ENCODE assay signal across 8 cellular contexts in genomic region chr3:45659661-45660566, GRCh38. TPM values are rescaled to one million over a fixed set of nuclear protein-coding genes. Genes with fewer than 3 reads are reported as not detected.
DNase-seq lines count a peak whose midpoint lies in the region; ATAC-seq, FAIRE-seq and TF ChIP-seq lines count a peak whose summit lies in the region.

No MANE protein-coding gene starts in this region.

- TF ChIP-seq CTCF in RWPE1 (conservative IDR thresholded peaks at IDR 0.05; ENCODE audit: low read depth) (peak; percentile 92), astrocyte of the spinal cord (IDR thresholded peaks at IDR 0.05; ENCODE audit: low read depth, low read length) (peak; percentile 98)

- CTCF ChIA-PET in RWPE1 (lab: Yijun Ruan, JAX) = interaction anchor here (0.7 to 1.3 kb wide), 3 partner anchors 39 to 148 kb away, joined by 3 to 11 read pairs (median 5); no protein-coding TSS in a partner anchor

- H3K4me3 ChIP-seq in astrocyte of the spinal cord (ENCODE audit: low read depth, low read length) (no peak overlapping the region), skeletal muscle satellite cell (ENCODE audit: low read length) (no peak overlapping the region)

- no peak for FAIRE-seq in H54 (lab: Jason Lieb, UNC)

- no peaks in the 10 kb centered on the region for H3K36me3 ChIP-seq in skeletal muscle satellite cell (ENCODE audit: insufficient read depth, low read length)

- TF ChIP-seq POLR2A in H54 (IDR thresholded peaks at IDR 0.05; ENCODE audit: low read depth, low read length) = no peak

- peaks cover 35% of the 10 kb centered on the region for H3K4me1 ChIP-seq in skeletal muscle satellite cell (ENCODE audit: control insufficient read depth, insufficient read depth, low read length)

- H3K9ac ChIP-seq in skeletal muscle satellite cell (ENCODE audit: low read depth, low read length) = peak overlapping the region; percentile 8

- in situ Hi-C loops in astrocyte of the spinal cord (cut with HindIII; ENCODE audit: low sequenced_read_pairs) = loop anchor here (25.0 kb wide), 1 partner anchor 148 kb away; no protein-coding TSS in a partner anchor

- peak overlapping the region; percentile 29 for H3K4me2 ChIP-seq in skeletal muscle satellite cell (ENCODE audit: low read length)

- H3K27me3 ChIP-seq in skeletal muscle satellite cell (ENCODE audit: control insufficient read depth, insufficient read depth, low read length) = no peaks in the 10 kb centered on the region

- POLR2A ChIA-PET in RWPE1 (lab: Yijun Ruan, JAX; ENCODE audit: low non-redundant PET) = no interaction called here

- H3K9me3 ChIP-seq in skeletal muscle satellite cell (replicated peaks; ENCODE audit: low read length) = no peaks in the 10 kb centered on the region

- DNase-seq in C1 segment of cervical spinal cord (lab: John Stamatoyannopoulos, UW) (peak in 11 of 14 donors; percentile 6 to 60 (median 37)), H54 (ENCODE audit: insufficient read length, low spot score) (peak; percentile 54), RWPE1 (ENCODE audit: low spot score) (peak; percentile 53), astrocyte of the spinal cord (ENCODE audit: low read depth, low spot score) (peak; percentile 81), hypothalamus (lab: John Stamatoyannopoulos, UW) (peak in 38 of 51 donors; percentile 3 to 76 (median 40))

- no peak overlapping the region for H3K27ac ChIP-seq in RWPE1

- no peak for ATAC-seq in HG03280 (IDR thresholded peaks at IDR 0.05; ENCODE audit: unreplicated experiment)
- no peak for ATAC-seq in HG03520 (IDR thresholded peaks at IDR 0.05; ENCODE audit: unreplicated experiment)

RNA-seq across cellular contexts. Expression of gene SACM1L, which starts 29.3 kb away (rescaled TPM):
- 18.6 and 20.0 TPM in 2 replicates for total RNA-seq in skeletal muscle satellite cell (2012; rRNA removed)
